7 cellular contexts compared by ENCODE assay signal in the genomic region with DNA sequence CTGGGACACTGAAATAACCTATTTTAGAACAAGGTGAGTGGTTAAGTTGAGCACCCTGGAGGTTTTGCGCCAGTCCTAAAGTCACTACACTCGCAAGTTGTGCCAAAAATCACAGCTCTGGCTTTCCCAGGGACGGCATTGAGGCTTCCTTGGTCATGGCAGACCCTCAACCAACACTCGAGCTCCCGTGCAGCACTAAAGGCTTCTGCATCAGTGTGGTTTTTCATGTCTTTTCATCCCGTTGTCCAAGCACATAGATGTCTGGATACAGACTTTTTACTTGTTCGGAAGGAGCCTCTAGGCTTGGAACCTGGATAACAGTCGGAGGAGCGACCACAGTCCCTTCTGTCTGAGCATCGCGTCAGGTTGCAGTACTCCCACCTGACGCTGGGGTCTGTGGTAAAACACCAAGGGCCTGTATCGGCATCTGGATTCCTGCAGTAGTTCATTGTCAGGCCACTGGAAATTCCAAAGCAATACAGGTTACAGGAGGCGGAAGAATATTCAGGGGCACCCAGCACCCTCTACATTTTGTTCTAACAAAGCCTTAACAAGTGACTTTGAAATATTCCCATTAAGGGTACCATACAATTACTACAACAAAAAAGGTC.
DNase-seq lines count a peak whose midpoint lies in the region; TF ChIP-seq lines count a peak whose summit lies in the region.
"Not testable (repeated sequence)": the region's sequence is repeated elsewhere in the genome, so short reads cannot be mapped to it uniquely, and the experiment has no call there.

No MANE protein-coding gene starts in this region.

- TF ChIP-seq CTCF in GM12872 (IDR thresholded peaks at IDR 0.05; ENCODE audit: insufficient read depth, low read depth, low read length) (peak; percentile 16; the same call in 1 of the 3 replicates), PC-9 (conservative IDR thresholded peaks at IDR 0.05) (peak; percentile 34; the same call in 1 of the 2 replicates), brain microvascular endothelial cell (IDR thresholded peaks at IDR 0.05; ENCODE audit: low read depth, low read length, missing control alignments) (peak; percentile 31), epithelial cell of esophagus (IDR thresholded peaks at IDR 0.05; ENCODE audit: insufficient read depth, low read depth, low read length, missing control alignments) (peak; percentile 7), type B pancreatic cell (conservative IDR thresholded peaks at IDR 0.05) (peak; percentile 54)

- no CpG with 5 or more reads among the region's 14 CpGs for WGBS in mesendoderm (ENCODE audit: extremely low coverage, insufficient coverage, low lambda C conversion rate)

- not testable (repeated sequence) for H3K79me2 ChIP-seq in PC-9 (ENCODE audit: low read depth); mesendoderm (ENCODE audit: control insufficient read depth, insufficient read depth, low read length)

- not testable (repeated sequence) for H3K4ac ChIP-seq in mesendoderm (ENCODE audit: low read depth, low read length)

- H4K5ac ChIP-seq in mesendoderm (ENCODE audit: low read length) = not testable (repeated sequence)

- H2BK15ac ChIP-seq in mesendoderm (replicated peaks; ENCODE audit: low read depth) = not testable (repeated sequence)

- H3K18ac ChIP-seq in mesendoderm (ENCODE audit: low read length) = not testable (repeated sequence)

- H3K79me1 ChIP-seq in mesendoderm (ENCODE audit: low read length) = not testable (repeated sequence)

- H3K4me1 Mint-ChIP-seq in type B pancreatic cell (ENCODE audit: unreplicated experiment) = not testable (repeated sequence)

- H3K27me3 ChIP-seq in PC-9 (ENCODE audit: insufficient read depth, low read depth); brain microvascular endothelial cell (replicated peaks); mesendoderm (ENCODE audit: insufficient read depth, low read length, poor library complexity): not testable (repeated sequence)

- CTCF ChIA-PET in PC-9 (lab: Charles Lee) = not testable (repeated sequence)

- H2AK5ac ChIP-seq in mesendoderm (ENCODE audit: low read length) = not testable (repeated sequence)

- not testable (repeated sequence) for H2BK120ac ChIP-seq in mesendoderm (ENCODE audit: low read depth, low read length)

- not testable (repeated sequence) for H3K9me2 ChIP-seq in PC-9 (ENCODE audit: insufficient read depth)

- H3K9me3 Mint-ChIP-seq in type B pancreatic cell = not testable (repeated sequence)

- not testable (repeated sequence) for H3K23ac ChIP-seq in mesendoderm (ENCODE audit: low read length)

- H3K56ac ChIP-seq in mesendoderm (ENCODE audit: low read length) = not testable (repeated sequence)

- not testable (repeated sequence) for H2AFZ ChIP-seq in PC-9

- POLR2A ChIA-PET in PC-9 (lab: Charles Lee; ENCODE audit: unreplicated experiment) = not testable (repeated sequence)

- H3K9me3 ChIP-seq in PC-9 (ENCODE audit: insufficient read depth, low read depth) = not testable (repeated sequence)

- DNase-seq in PC-9; brain microvascular endothelial cell; epithelial cell of esophagus (ENCODE audit: low read depth); type B pancreatic cell (ENCODE audit: extremely low spot score, unreplicated experiment): not testable (repeated sequence)
- peak; percentile 38 for DNase-seq in iPS DF 4.7 (ENCODE audit: extremely low read depth, low spot score)
- peak; percentile 62 for DNase-seq in mesendoderm

- not testable (repeated sequence) for H2BK5ac ChIP-seq in mesendoderm (ENCODE audit: low read length)

- not testable (repeated sequence) for H3K27ac ChIP-seq in PC-9; brain microvascular endothelial cell; mesendoderm (ENCODE audit: low read depth, low read length)

- not testable (repeated sequence) for H3K9ac ChIP-seq in mesendoderm (ENCODE audit: low read length)

- H4K20me1 ChIP-seq in PC-9 (ENCODE audit: insufficient read depth) = not testable (repeated sequence)

- H3K36me3 ChIP-seq in PC-9 (ENCODE audit: low read depth); brain microvascular endothelial cell (replicated peaks); mesendoderm (ENCODE audit: control insufficient read depth, insufficient read depth, low read length): not testable (repeated sequence)

- not testable (repeated sequence) for H3K4me3 ChIP-seq in PC-9; brain microvascular endothelial cell (ENCODE audit: low read depth, low read length); epithelial cell of esophagus (ENCODE audit: low read length); mesendoderm (ENCODE audit: low read length)

- not testable (repeated sequence) for H3K4me1 ChIP-seq in PC-9 (replicated peaks; ENCODE audit: insufficient read depth); mesendoderm (ENCODE audit: control insufficient read depth, low read depth, low read length)

- H3K4me2 ChIP-seq in PC-9; mesendoderm (ENCODE audit: low read length): not testable (repeated sequence)

- H3F3A ChIP-seq in PC-9 (ENCODE audit: insufficient read depth, low read depth) = not testable (repeated sequence)

- H3K27ac Mint-ChIP-seq in type B pancreatic cell = not testable (repeated sequence)

- in situ Hi-C loops in brain microvascular endothelial cell (cut with HindIII; ENCODE audit: low pct_ligation_motif_present, low sequenced_read_pairs) = not testable (repeated sequence)

- H3K36me3 Mint-ChIP-seq in type B pancreatic cell = not testable (repeated sequence)

- not testable (repeated sequence) for BruUV-seq in PC-9 (replicated peaks; lab: Mats Ljungman, UMichigan)

- not testable (repeated sequence) for H4K8ac ChIP-seq in mesendoderm (ENCODE audit: low read depth, low read length)

- H3K4me3 Mint-ChIP-seq in type B pancreatic cell = not testable (repeated sequence)

- not testable (repeated sequence) for H3K27me3 Mint-ChIP-seq in type B pancreatic cell

- intact Hi-C loops in PC-9 (cut with micrococcal nuclease; ENCODE audit: unreplicated experiment) = not testable (repeated sequence)
